11 cellular contexts compared by ENCODE assay signal in the genomic region with DNA sequence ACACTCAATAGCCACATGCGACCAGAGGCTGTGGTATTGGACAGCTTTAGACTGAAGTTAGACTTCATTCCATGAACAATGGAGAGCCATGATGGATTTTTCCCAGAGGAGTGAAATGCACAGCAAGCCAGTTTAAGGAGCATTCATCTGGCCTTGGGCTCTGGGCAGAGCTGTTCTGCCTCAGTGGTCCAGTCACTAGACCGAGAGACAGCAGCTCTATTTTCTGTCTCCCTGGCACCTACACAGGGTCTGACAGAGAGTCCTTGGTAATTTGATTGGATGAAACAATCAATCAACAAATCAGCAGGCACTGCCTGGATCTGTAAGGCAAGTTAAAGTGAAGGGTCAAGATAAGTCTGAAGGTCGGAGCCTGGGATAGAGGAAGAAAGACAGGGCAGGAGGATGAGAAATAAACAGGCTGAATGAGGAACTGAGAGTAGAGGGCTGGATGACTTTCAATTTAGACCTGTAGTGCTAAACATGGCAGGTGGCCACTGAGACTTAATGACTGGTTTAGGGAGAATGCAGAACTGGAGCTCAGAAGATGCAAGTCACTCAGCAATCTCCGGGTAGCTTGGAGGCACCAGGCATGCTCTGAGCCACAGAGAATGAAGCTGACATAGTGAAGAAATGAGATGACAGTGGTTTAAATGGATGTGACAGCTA.
DNase-seq lines count a peak whose midpoint lies in the region; ATAC-seq and TF ChIP-seq lines count a peak whose summit lies in the region.
"Had no signal": no experiment of that assay in that cellular context is flagged by ENCODE, and none has a peak within 500 bp of the region (broad histone marks: within the 10 kb centered on the region; RNA-seq: fewer than 3 reads in every experiment).

No MANE protein-coding gene starts in this region.

- no peaks in the 10 kb centered on the region for H3K36me3 ChIP-seq in right atrium auricular region

- H3K9me3 ChIP-seq in right atrium auricular region = no peaks in the 10 kb centered on the region
- H3K9me3 ChIP-seq: body of pancreas had no signal

- no peaks in the 10 kb centered on the region for H3K4me1 ChIP-seq in right atrium auricular region
- H3K4me1 ChIP-seq: body of pancreas had no signal

- H3K27ac ChIP-seq in right atrium auricular region = no peak overlapping the region
- H3K27ac ChIP-seq: body of pancreas had no signal

- DNase-seq in germinal center (ENCODE audit: low spot score) (peak; percentile 65), right atrium auricular region (ENCODE audit: low spot score) (no peak), Kasumi-1 (lab: John Stamatoyannopoulos, UW) (no peak), T1000 (lab: John Stamatoyannopoulos, UW) (no peak), NCI-H2029 treated with DMSO at 0.1 percent for 48 hours (lab: John Stamatoyannopoulos, UW) (no peak)
- DNase-seq: body of pancreas; DMS153; NK-92 treated with Interleukin-12 subunit alpha and Interleukin-12 subunit beta, amount 100 ng/mL, for 24 hours had no signal

- ATAC-seq in GM18520 (IDR thresholded peaks at IDR 0.05; ENCODE audit: unreplicated experiment) (peak; percentile 94), GM21723 (IDR thresholded peaks at IDR 0.05; ENCODE audit: unreplicated experiment) (peak; percentile 95), HG03432 (IDR thresholded peaks at IDR 0.05; ENCODE audit: unreplicated experiment) (peak; percentile 95)
- ATAC-seq: body of pancreas had no signal

- no peaks in the 10 kb centered on the region for H3K27me3 ChIP-seq in right atrium auricular region
- H3K27me3 ChIP-seq: body of pancreas had no signal

- no peak overlapping the region for H3K4me3 ChIP-seq in right atrium auricular region
- H3K4me3 ChIP-seq: body of pancreas had no signal

- TF ChIP-seq CTCF in right atrium auricular region (IDR thresholded peaks at IDR 0.05) = no peak
